10 cellular contexts compared by ENCODE assay signal in the genomic region with DNA sequence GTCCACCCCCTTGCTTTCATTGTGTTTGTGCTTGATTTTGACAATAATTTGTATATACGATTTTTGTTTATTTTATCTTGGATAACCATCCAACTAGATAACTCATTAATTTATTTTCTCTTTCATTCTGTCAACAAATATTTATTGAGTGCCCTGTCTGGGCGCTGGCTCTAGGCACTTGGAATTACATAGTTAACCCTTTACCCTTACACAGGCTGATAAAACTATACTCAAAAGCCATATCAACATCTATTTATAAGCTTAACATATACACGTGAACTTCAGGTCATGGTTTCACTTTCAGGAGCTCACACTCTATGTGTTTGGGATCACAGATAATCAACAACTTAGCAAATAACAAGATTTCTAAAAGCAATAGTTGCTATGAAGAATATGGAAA.
"Had no signal": no experiment of that assay in that cellular context is flagged by ENCODE, and none has a peak within 500 bp of the region (broad histone marks: within the 10 kb centered on the region; RNA-seq: fewer than 3 reads in every experiment).

No MANE protein-coding gene starts in this region.

- DNase-seq: GM23248, GOT3, H7, HFFc6, IMR-90, KG1 had no signal

- H3K4me3 ChIP-seq: GM23248, HAP-1, K562 had no signal

- H3K36me3 ChIP-seq: HAP-1 had no signal

- H3K9ac ChIP-seq: GM23248 had no signal

- H3K27ac ChIP-seq: GM23248, HL-60 had no signal

- H3K4me1 ChIP-seq: HAP-1 had no signal

- ATAC-seq: HCT116, K562 had no signal

- H2AFZ ChIP-seq: GM23248 had no signal

- H3K9me3 ChIP-seq: HAP-1 had no signal
